In genomic region chr14:93206793-93207467, GRCh38 we compare ENCODE assay signal across 8 cellular contexts. TPM values are rescaled to one million over a fixed set of nuclear protein-coding genes. Genes with fewer than 3 reads are reported as not detected.
DNase-seq lines count a peak whose midpoint lies in the region; ATAC-seq and TF ChIP-seq lines count a peak whose summit lies in the region.

GON7 (minus strand) TSS chr14:93207065; CDS start chr14:93207037, 28 bp downstream.
UBR7 (plus strand) TSS chr14:93207256; CDS start chr14:93207292, 36 bp downstream.

- no peaks in the 10 kb centered on the region for H3K27me3 ChIP-seq in CD4-positive, alpha-beta T cell (ENCODE audit: control insufficient read depth, insufficient read depth, low read length)
- H3K27me3 ChIP-seq in liver (ENCODE audit: control insufficient read depth in 4 of 4, insufficient read depth in 4 of 4, low read length in 3 of 4), result no peaks in the 10 kb centered on the region

- H3K27me3 Mint-ChIP-seq in CD4-positive, alpha-beta T cell, result no peaks in the 10 kb centered on the region

- CTCF ChIA-PET in CD4-positive, alpha-beta T cell (lab: Charles Lee), result interaction anchor here (1.0 to 4.5 kb wide), 5 partner anchors 12 to 94 kb away, joined by 3 to 37 read pairs (median 6); partner anchors contain the start of genes LYSET and MOAP1

- TF ChIP-seq CTCF in CD4-positive, alpha-beta T cell (IDR thresholded peaks at IDR 0.05), result peak; percentile 21
- peak; percentile 41 for TF ChIP-seq CTCF in liver (IDR thresholded peaks at IDR 0.05; ENCODE audit: low read depth, low read length, missing input control)

- peaks cover 23% of the 10 kb centered on the region for H3K36me3 Mint-ChIP-seq in CD4-positive, alpha-beta T cell (ENCODE audit: low read depth)

- peak within 1 kb of the TSS; percentile 67 to 97 for H3K9ac ChIP-seq in liver (ENCODE audit: low read depth in 1 of 2, low read length in 2 of 2)

- DNase-seq in CD4-positive, alpha-beta T cell, result peak; percentile 68 to 84 (median 80)
- DNase-seq in NCI-H82 (lab: John Stamatoyannopoulos, UW), result peak; percentile 98
- DNase-seq in activated CD4-positive, alpha-beta T cell treated with anti-CD3 and anti-CD28 coated beads, Interleukin-2, amount 50 U/mL, for 48 hours, result peak; percentile 91 to 95
- DNase-seq in dermis microvascular lymphatic vessel endothelial cell (ENCODE audit: low read depth in 2 of 2), result peak; percentile 95 to 97
- peak; percentile 92 for DNase-seq in stimulated activated CD4-positive, alpha-beta T cell treated with anti-CD3 and anti-CD28 coated beads, Interleukin-4, amount 100 ng/mL, for 24 hours

- peak within 1 kb of the TSS; percentile 97 for H3K4me3 Mint-ChIP-seq in CD4-positive, alpha-beta T cell

- H3K27ac ChIP-seq in CD4-positive, alpha-beta T cell (ENCODE audit: low read depth, low read length), result peak within 1 kb of the TSS; percentile 56
- peak within 1 kb of the TSS; percentile 67 to 81 for H3K27ac ChIP-seq in liver (ENCODE audit: low read depth in 1 of 2, low read length in 2 of 2)

- WGBS in liver, result under 1% methylated on average over 65 of the region's 65 CpGs

- peak within 1 kb of the TSS; percentile 95 for H3K27ac Mint-ChIP-seq in CD4-positive, alpha-beta T cell

- peak; percentile 97 for ATAC-seq in CD4-positive, alpha-beta T cell (ENCODE audit: poor library complexity)
- ATAC-seq in GM19397 (IDR thresholded peaks at IDR 0.05; ENCODE audit: unreplicated experiment) (peak; percentile 85), HG03571 (IDR thresholded peaks at IDR 0.05; ENCODE audit: unreplicated experiment) (peak; percentile 77)

- no peaks in the 10 kb centered on the region for H3K9me3 ChIP-seq in CD4-positive, alpha-beta T cell (ENCODE audit: control insufficient read depth, low read length)
- H3K9me3 ChIP-seq in liver (ENCODE audit: control insufficient read depth in 4 of 4, low read length in 3 of 4), result no peaks in the 10 kb centered on the region

- peaks cover 52% of the 10 kb centered on the region for H3K4me1 Mint-ChIP-seq in CD4-positive, alpha-beta T cell (ENCODE audit: low read depth)

- H3K4me1 ChIP-seq in liver (ENCODE audit: control insufficient read depth in 4 of 4, insufficient read depth in 4 of 4, low read length in 3 of 4), result peaks cover 9 to 16% (median 14%) of the 10 kb centered on the region in 4 donors

- H3K36me3 ChIP-seq in liver (ENCODE audit: control insufficient read depth in 4 of 4, insufficient read depth in 3 of 4, low read depth in 1 of 4, low read length in 3 of 4), result peaks cover 0 to 4% (median under 1%) of the 10 kb centered on the region in 4 donors

- peak; percentile 49 to 67 for TF ChIP-seq RAD21 in liver (IDR thresholded peaks at IDR 0.05)

- peak within 1 kb of the TSS; percentile 75 to 93 (median 86) for H3K4me3 ChIP-seq in liver (ENCODE audit: low read depth in 1 of 3, low read length in 3 of 3)

- POLR2A ChIA-PET in CD4-positive, alpha-beta T cell (lab: Charles Lee), result interaction anchor here (0.7 to 5.1 kb wide), 7 partner anchors 12 to 874 kb away, joined by 3 to 101 read pairs (median 3); partner anchors contain the start of genes LYSET and MOAP1

- H3K9me3 Mint-ChIP-seq in CD4-positive, alpha-beta T cell, result no peaks in the 10 kb centered on the region

- intact Hi-C loops in CD4-positive, alpha-beta T cell (cut with DNase I, micrococcal nuclease), result loop anchor here (1.0 to 5.0 kb wide), 5 partner anchors 22 to 415 kb away; partner anchors contain the start of genes LYSET (in 2 of the 2), BTBD7 (in 1 of the 2), GOLGA5 (in 1 of the 2) and ITPK1 (in 1 of the 2)

TF ChIP-seq in liver, 16 proteins besides CTCF, POLR2A, EP300 and RAD21:
- TF ChIP-seq RXRA (IDR thresholded peaks at IDR 0.05) (peak; percentile 55 to 56), FOXA2 (IDR thresholded peaks at IDR 0.05) (no peak), HNF4A (conservative IDR thresholded peaks at IDR 0.05) (peak in 1 of 2 donors; percentile 19), NR2F2 (IDR thresholded peaks at IDR 0.05) (peak; percentile 45), MAX (IDR thresholded peaks at IDR 0.05) (peak; percentile 97), REST (IDR thresholded peaks at IDR 0.05) (peak; percentile 78), GABPA (IDR thresholded peaks at IDR 0.05 in 1 of 2, conservative IDR thresholded peaks at IDR 0.05 in 1 of 2) (peak; percentile 87 to 98), ATF3 (IDR thresholded peaks at IDR 0.05) (no peak), ZBTB33 (IDR thresholded peaks at IDR 0.05) (peak; percentile 29), JUND (IDR thresholded peaks at IDR 0.05) (peak in 1 of 2 donors; percentile 48), TAF1 (conservative IDR thresholded peaks at IDR 0.05) (no peak), YY1 (IDR thresholded peaks at IDR 0.05) (peak; percentile 91), SP1 (IDR thresholded peaks at IDR 0.05) (peak; percentile 81), FOXA1 (IDR thresholded peaks at IDR 0.05) (no peak), HNF4G (IDR thresholded peaks at IDR 0.05) (no peak), EGR1 (IDR thresholded peaks at IDR 0.05; ENCODE audit: low read depth in 2 of 2) (peak; percentile 85 to 91)

RNA-seq across cellular contexts. Expression of gene GON7, which starts in this region (rescaled TPM):
- total RNA-seq in CD4-positive, alpha-beta T cell, result 1 to 10 TPM; 2.3 to 2.4 TPM
- total RNA-seq in dermis microvascular lymphatic vessel endothelial cell (10.1 and 14.6 TPM in 2 replicates), liver (10 to 100 TPM in 1 of 2 donors, 1 to 10 TPM in 1; 9.2 to 11.2 TPM)
- 1 to 10 TPM; 9.0 to 9.8 TPM for polyA plus RNA-seq in liver

RNA-seq across cellular contexts. Expression of gene UBR7, which starts in this region (rescaled TPM):
- total RNA-seq in CD4-positive, alpha-beta T cell, result 1 to 10 TPM; 6.8 to 7.4 TPM
- 38.7 and 49.9 TPM in 2 replicates for total RNA-seq in dermis microvascular lymphatic vessel endothelial cell
- 10 to 100 TPM; 12.9 to 44.5 TPM for total RNA-seq in liver
- 1 to 10 TPM; 7.0 to 7.6 TPM for polyA plus RNA-seq in liver

Comparison
In these comparisons a context has a peak if more than half of its experiments do, and no peak if none do; other contexts are left out.
1. Peak in every context shown above with its lines: DNase-seq, ATAC-seq, H3K4me3 ChIP-seq and H3K27ac ChIP-seq.